In genomic region chr6:161035182-161035980, GRCh38 we compare ENCODE assay signal across 9 cellular contexts.
DNase-seq lines count a peak whose midpoint lies in the region; ATAC-seq lines count a peak whose summit lies in the region.
"Had no signal": no experiment of that assay in that cellular context is flagged by ENCODE, and none has a peak within 500 bp of the region (broad histone marks: within the 10 kb centered on the region; RNA-seq: fewer than 3 reads in every experiment).

No MANE protein-coding gene starts in this region.

- ATAC-seq in GM18870 (IDR thresholded peaks at IDR 0.05; ENCODE audit: unreplicated experiment) (peak; percentile 30), HG02623 (IDR thresholded peaks at IDR 0.05; ENCODE audit: unreplicated experiment) (peak; percentile 30), HG03135 (IDR thresholded peaks at IDR 0.05; ENCODE audit: unreplicated experiment) (no peak)

- DNase-seq in NOMO-1 treated with DMSO at 0.1 percent for 48 hours (lab: John Stamatoyannopoulos, UW; ENCODE audit: unreplicated experiment) (peak; percentile 66), kidney tubule cell (ENCODE audit: low spot score) (peak; percentile 54), GOT3 (lab: John Stamatoyannopoulos, UW) (no peak), NCI-H2107 (lab: John Stamatoyannopoulos, UW) (no peak)
- DNase-seq: DMS79 treated with DMSO at 0.1 percent for 48 hours, RPMI8226 had no signal

Comparison
In these comparisons a context has a peak if more than half of its experiments do, and no peak if none do; other contexts are left out.
1. DNase-seq: peak in NOMO-1 treated with DMSO at 0.1 percent for 48 hours (single experiment) and kidney tubule cell (single experiment); none in GOT3 (single experiment) and NCI-H2107 (single experiment).